In genomic region chr4:133464311-133464710, GRCh38 we compare ENCODE assay signal across 1 cellular context.
TF ChIP-seq lines count a peak whose summit lies in the region.

No MANE protein-coding gene starts in this region.

TF ChIP-seq in GM23338, 12 proteins besides CTCF, POLR2A, EP300 and RAD21 (continued from another document):
- TF ChIP-seq, protein P1, sequence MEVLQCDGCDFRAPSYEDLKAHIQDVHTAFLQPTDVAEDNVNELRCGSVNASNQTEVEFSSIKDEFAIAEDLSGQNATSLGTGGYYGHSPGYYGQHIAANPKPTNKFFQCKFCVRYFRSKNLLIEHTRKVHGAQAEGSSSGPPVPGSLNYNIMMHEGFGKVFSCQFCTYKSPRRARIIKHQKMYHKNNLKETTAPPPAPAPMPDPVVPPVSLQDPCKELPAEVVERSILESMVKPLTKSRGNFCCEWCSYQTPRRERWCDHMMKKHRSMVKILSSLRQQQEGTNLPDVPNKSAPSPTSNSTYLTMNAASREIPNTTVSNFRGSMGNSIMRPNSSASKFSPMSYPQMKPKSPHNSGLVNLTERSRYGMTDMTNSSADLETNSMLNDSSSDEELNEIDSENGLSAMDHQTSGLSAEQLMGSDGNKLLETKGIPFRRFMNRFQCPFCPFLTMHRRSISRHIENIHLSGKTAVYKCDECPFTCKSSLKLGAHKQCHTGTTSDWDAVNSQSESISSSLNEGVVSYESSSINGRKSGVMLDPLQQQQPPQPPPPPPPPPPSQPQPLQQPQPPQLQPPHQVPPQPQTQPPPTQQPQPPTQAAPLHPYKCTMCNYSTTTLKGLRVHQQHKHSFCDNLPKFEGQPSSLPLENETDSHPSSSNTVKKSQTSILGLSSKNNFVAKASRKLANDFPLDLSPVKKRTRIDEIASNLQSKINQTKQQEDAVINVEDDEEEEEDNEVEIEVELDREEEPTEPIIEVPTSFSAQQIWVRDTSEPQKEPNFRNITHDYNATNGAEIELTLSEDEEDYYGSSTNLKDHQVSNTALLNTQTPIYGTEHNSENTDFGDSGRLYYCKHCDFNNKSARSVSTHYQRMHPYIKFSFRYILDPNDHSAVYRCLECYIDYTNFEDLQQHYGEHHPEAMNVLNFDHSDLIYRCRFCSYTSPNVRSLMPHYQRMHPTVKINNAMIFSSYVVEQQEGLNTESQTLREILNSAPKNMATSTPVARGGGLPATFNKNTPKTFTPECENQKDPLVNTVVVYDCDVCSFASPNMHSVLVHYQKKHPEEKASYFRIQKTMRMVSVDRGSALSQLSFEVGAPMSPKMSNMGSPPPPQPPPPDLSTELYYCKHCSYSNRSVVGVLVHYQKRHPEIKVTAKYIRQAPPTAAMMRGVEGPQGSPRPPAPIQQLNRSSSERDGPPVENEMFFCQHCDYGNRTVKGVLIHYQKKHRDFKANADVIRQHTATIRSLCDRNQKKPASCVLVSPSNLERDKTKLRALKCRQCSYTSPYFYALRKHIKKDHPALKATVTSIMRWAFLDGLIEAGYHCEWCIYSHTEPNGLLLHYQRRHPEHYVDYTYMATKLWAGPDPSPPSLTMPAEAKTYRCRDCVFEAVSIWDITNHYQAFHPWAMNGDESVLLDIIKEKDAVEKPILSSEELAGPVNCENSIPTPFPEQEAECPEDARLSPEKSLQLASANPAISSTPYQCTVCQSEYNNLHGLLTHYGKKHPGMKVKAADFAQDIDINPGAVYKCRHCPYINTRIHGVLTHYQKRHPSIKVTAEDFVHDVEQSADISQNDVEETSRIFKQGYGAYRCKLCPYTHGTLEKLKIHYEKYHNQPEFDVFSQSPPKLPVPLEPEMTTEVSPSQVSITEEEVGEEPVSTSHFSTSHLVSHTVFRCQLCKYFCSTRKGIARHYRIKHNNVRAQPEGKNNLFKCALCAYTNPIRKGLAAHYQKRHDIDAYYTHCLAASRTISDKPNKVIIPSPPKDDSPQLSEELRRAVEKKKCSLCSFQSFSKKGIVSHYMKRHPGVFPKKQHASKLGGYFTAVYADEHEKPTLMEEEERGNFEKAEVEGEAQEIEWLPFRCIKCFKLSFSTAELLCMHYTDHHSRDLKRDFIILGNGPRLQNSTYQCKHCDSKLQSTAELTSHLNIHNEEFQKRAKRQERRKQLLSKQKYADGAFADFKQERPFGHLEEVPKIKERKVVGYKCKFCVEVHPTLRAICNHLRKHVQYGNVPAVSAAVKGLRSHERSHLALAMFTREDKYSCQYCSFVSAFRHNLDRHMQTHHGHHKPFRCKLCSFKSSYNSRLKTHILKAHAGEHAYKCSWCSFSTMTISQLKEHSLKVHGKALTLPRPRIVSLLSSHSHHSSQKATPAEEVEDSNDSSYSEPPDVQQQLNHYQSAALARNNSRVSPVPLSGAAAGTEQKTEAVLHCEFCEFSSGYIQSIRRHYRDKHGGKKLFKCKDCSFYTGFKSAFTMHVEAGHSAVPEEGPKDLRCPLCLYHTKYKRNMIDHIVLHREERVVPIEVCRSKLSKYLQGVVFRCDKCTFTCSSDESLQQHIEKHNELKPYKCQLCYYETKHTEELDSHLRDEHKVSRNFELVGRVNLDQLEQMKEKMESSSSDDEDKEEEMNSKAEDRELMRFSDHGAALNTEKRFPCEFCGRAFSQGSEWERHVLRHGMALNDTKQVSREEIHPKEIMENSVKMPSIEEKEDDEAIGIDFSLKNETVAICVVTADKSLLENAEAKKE (CRISPR knock-in tag; IDR thresholded peaks at IDR 0.05) = no peak
- TF ChIP-seq ZNF331 (CRISPR knock-in tag; IDR thresholded peaks at IDR 0.05; ENCODE audit: low read depth) (no peak), NANOG (IDR thresholded peaks at IDR 0.05; ENCODE audit: borderline replicate concordance) (no peak)
TF ChIP-seq in GM23338: peak in this region for 0.
